Comparison of ENCODE assay signal across 23 cellular contexts in genomic region chr6:149078383-149078782, GRCh38.
"Had no signal": no experiment of that assay in that cellular context is flagged by ENCODE, and none has a peak within 500 bp of the region (broad histone marks: within the 10 kb centered on the region; RNA-seq: fewer than 3 reads in every experiment).

No MANE protein-coding gene starts in this region.

- H3K27me3 ChIP-seq: neural progenitor cell, sigmoid colon, upper lobe of right lung had no signal

- H3K4me1 ChIP-seq: neural progenitor cell had no signal

- DNase-seq: activated CD4-positive, alpha-beta T cell treated with anti-CD3 and anti-CD28 coated beads, Interleukin-2, amount 50 U/mL, for 1 hour; activated CD8-positive, alpha-beta memory T cell treated with anti-CD3 and anti-CD28 coated beads, Interleukin-2, amount 50 U/mL, for 4 hours; activated CD8-positive, alpha-beta T cell treated with anti-CD3 and anti-CD28 coated beads, Interleukin-2, amount 10 ng/mL, durations not matched to agents 7 days and 5 days; activated effector memory CD4-positive, alpha-beta T cell treated with Interleukin-2 at 50 U/mL for 16 hours; activated naive CD4-positive, alpha-beta T cell treated with anti-CD3 and anti-CD28 coated beads for 36 hours; activated naive CD8-positive, alpha-beta T cell treated with anti-CD3 and anti-CD28 coated beads, Interleukin-2, amount 10 ng/mL, durations not matched to agents 7 days and 5 days; activated T-cell treated with anti-CD3 and anti-CD28 coated beads, Interleukin-2, amount 50 U/mL, for 24 hours; amygdala; cerebellar nuclear complex; foreskin keratinocyte; hippocampal formation; kidney glomerular epithelial cell; left ventricle myocardium inferior; naive thymus-derived CD4-positive, alpha-beta T cell; posterior cingulate gyrus; sigmoid colon; stimulated activated CD4-positive, alpha-beta T cell treated with anti-CD3 and anti-CD28 coated beads, Interleukin-15, amount 100 ng/mL, for 24 hours; upper lobe of right lung had no signal

- H3K4me3 ChIP-seq: left ventricle myocardium inferior, neural progenitor cell, sigmoid colon, smooth muscle cell, upper lobe of right lung had no signal

- H3K27ac ChIP-seq: foreskin keratinocyte, neural progenitor cell, upper lobe of right lung had no signal

- H3K9me3 ChIP-seq: left ventricle myocardium inferior, sigmoid colon, upper lobe of right lung had no signal

- H3K9ac ChIP-seq: neural progenitor cell had no signal

- H3K4me2 ChIP-seq: neural progenitor cell, smooth muscle cell had no signal

- H3K36me3 ChIP-seq: left ventricle myocardium inferior, neural progenitor cell, upper lobe of right lung had no signal

- ATAC-seq: activated CD4-positive, CD25-positive, alpha-beta regulatory T cell treated with anti-CD3 and anti-CD28 coated beads, Interleukin-2, amount 50 U/mL, for 24 hours; activated CD8-positive, alpha-beta T cell treated with anti-CD3 and anti-CD28 coated beads, Interleukin-2, amount 10 ng/mL, durations not matched to agents 7 days and 5 days; foreskin keratinocyte; naive thymus-derived CD4-positive, alpha-beta T cell; stimulated activated memory B cell treated with anti-CD40 and anti-IgM and Interleukin-4, amounts not matched to agents 10 μg/mL and 1 μg/mL and 100 μg/mL, for 72 hours; upper lobe of right lung had no signal

- H2AFZ ChIP-seq: neural progenitor cell had no signal

- FAIRE-seq: endometrium had no signal
